9 cellular contexts compared by ENCODE assay signal in the genomic region with DNA sequence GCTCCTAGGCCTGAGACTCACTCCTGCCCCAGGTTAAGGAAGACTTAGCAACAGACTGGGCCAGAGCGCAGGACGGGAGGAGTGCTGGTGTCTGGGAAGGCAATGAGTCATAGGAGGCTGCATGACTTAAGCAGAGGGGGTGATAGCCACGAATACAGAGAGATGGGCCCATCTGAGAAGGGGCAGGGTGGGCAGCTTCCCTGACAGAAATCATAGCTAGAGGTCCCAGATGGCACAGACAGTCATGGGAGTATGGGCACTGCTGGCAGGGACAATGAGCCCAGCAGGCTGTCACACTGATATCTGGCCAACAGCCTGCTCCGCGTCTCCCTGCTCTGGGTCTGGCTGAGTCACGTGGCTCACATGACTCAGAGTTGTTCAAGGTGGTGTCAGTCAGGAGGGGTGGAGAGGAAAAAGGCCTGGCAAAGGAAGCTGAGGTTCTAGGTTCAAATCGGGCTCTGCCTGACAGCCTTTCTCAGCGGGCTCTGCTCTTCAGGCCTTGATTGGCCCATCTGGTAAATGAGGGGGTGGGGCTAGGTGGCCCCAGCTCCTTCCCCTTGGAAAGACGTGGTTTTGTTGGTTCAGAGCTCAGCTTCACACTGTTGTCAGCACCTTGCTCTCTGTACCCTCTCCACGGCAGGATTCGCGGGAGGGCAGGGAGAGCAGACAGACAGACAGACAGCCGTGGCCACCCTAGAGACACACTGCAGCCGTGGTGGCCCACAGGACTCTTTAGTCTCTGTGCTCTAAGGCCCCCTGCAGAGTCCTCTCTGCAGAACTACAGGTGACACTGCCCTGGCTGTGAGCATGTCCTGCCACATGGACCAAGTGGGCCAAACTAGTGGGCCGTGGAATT. TPM values are rescaled to one million over a fixed set of nuclear protein-coding genes. Genes with fewer than 3 reads are reported as not detected.
DNase-seq lines count a peak whose midpoint lies in the region; ATAC-seq, FAIRE-seq and TF ChIP-seq lines count a peak whose summit lies in the region.
"Had no signal": no experiment of that assay in that cellular context is flagged by ENCODE, and none has a peak within 500 bp of the region (broad histone marks: within the 10 kb centered on the region; RNA-seq: fewer than 3 reads in every experiment).

No MANE protein-coding gene starts in this region.

- H3K9ac ChIP-seq in astrocyte (ENCODE audit: low read length) (peak overlapping the region; percentile 82), smooth muscle cell (ENCODE audit: low read depth) (peak overlapping the region; percentile 77)

- 71% methylated on average over 15 of the region's 15 CpGs for WGBS in hepatocyte (ENCODE audit: low lambda C conversion rate, missing lambda C conversion rate)
- WGBS in smooth muscle cell (ENCODE audit: low lambda C conversion rate), result 38% methylated on average over 15 of the region's 15 CpGs

- no peaks in the 10 kb centered on the region for H4K20me1 ChIP-seq in astrocyte (ENCODE audit: insufficient read depth, low read length)
- no peaks in the 10 kb centered on the region for H4K20me1 ChIP-seq in hepatocyte (ENCODE audit: insufficient read depth, poor library complexity, severe bottlenecking)
- H4K20me1 ChIP-seq in smooth muscle cell (ENCODE audit: low read depth), result no peaks in the 10 kb centered on the region

- no peaks in the 10 kb centered on the region for H3K79me2 ChIP-seq in astrocyte (ENCODE audit: insufficient read depth, low read length)
- no peaks in the 10 kb centered on the region for H3K79me2 ChIP-seq in hepatocyte
- H3K79me2 ChIP-seq in smooth muscle cell (ENCODE audit: low read depth), result peaks cover 7% of the 10 kb centered on the region

- H3K4me1 ChIP-seq in astrocyte (ENCODE audit: insufficient read depth, low read length), result peaks cover 41% of the 10 kb centered on the region
- peaks cover 13% of the 10 kb centered on the region for H3K4me1 ChIP-seq in hepatocyte (ENCODE audit: insufficient read depth)
- H3K4me1 ChIP-seq in smooth muscle cell (ENCODE audit: low read depth), result peaks cover 6% of the 10 kb centered on the region

- H3K9me2 ChIP-seq in hepatocyte (replicated peaks; ENCODE audit: insufficient read depth), result no peaks in the 10 kb centered on the region

- H3K36me3 Mint-ChIP-seq in astrocyte (ENCODE audit: low read depth, unreplicated experiment), result peaks cover 17% of the 10 kb centered on the region
- H3K36me3 Mint-ChIP-seq: activated naive CD8-positive, alpha-beta T cell treated with anti-CD3 and anti-CD28 coated beads, Interleukin-2, amount 10 ng/mL, durations not matched to agents 7 days and 5 days had no signal

- H3K27ac ChIP-seq in astrocyte (ENCODE audit: low read depth, low read length), result peak overlapping the region; percentile 99
- peak overlapping the region; percentile 90 for H3K27ac ChIP-seq in hepatocyte
- H3K27ac ChIP-seq in smooth muscle cell (ENCODE audit: low read depth), result peak overlapping the region; percentile 98

- FAIRE-seq in astrocyte (lab: Jason Lieb, UNC), result peak; percentile 41

- DNase-seq in Ammon's horn (ENCODE audit: low spot score) (peak; percentile 81), M059J (ENCODE audit: low read depth) (peak; percentile 97), astrocyte (ENCODE audit: low read depth) (peak; percentile 99), hepatocyte (ENCODE audit: low spot score) (peak; percentile 87), smooth muscle cell (lab: John Stamatoyannopoulos, UW; ENCODE audit: unreplicated experiment) (peak; percentile 56)
- DNase-seq: activated naive CD8-positive, alpha-beta T cell treated with anti-CD3 and anti-CD28 coated beads, Interleukin-2, amount 10 ng/mL, durations not matched to agents 7 days and 5 days had no signal

- H3K4me3 ChIP-seq in astrocyte (ENCODE audit: insufficient read depth, low read depth, low read length), result peak overlapping the region; percentile 8
- H3K4me3 ChIP-seq in hepatocyte, result no peak overlapping the region
- H3K4me3 ChIP-seq in smooth muscle cell, result peak overlapping the region; percentile 12

- no peaks in the 10 kb centered on the region for H3K9me3 Mint-ChIP-seq in astrocyte (ENCODE audit: unreplicated experiment)
- H3K9me3 Mint-ChIP-seq: activated naive CD8-positive, alpha-beta T cell treated with anti-CD3 and anti-CD28 coated beads, Interleukin-2, amount 10 ng/mL, durations not matched to agents 7 days and 5 days had no signal

- H2AFZ ChIP-seq in astrocyte (ENCODE audit: low read depth, low read length) (peak overlapping the region; percentile 88), hepatocyte (no peak overlapping the region), smooth muscle cell (ENCODE audit: low read depth) (peak overlapping the region; percentile 52)

- no peaks in the 10 kb centered on the region for H3K27me3 Mint-ChIP-seq in astrocyte (ENCODE audit: low read depth, unreplicated experiment)

- H3K4me3 Mint-ChIP-seq in astrocyte (ENCODE audit: unreplicated experiment), result peak overlapping the region; percentile 37
- H3K4me3 Mint-ChIP-seq: activated naive CD8-positive, alpha-beta T cell treated with anti-CD3 and anti-CD28 coated beads, Interleukin-2, amount 10 ng/mL, durations not matched to agents 7 days and 5 days had no signal

- H3K4me2 ChIP-seq in astrocyte (ENCODE audit: low read length) (peak overlapping the region; percentile 78), hepatocyte (peak overlapping the region; percentile 55), smooth muscle cell (peak overlapping the region; percentile 67)

- peaks cover 2% of the 10 kb centered on the region for H3K36me3 ChIP-seq in astrocyte (ENCODE audit: insufficient read depth, low read length)
- H3K36me3 ChIP-seq in hepatocyte (replicated peaks; ENCODE audit: insufficient read depth, low read depth), result no peaks in the 10 kb centered on the region
- peaks cover 5% of the 10 kb centered on the region for H3K36me3 ChIP-seq in smooth muscle cell (ENCODE audit: low read depth)

- peak overlapping the region; percentile 98 for H3K27ac Mint-ChIP-seq in astrocyte (ENCODE audit: unreplicated experiment)
- H3K27ac Mint-ChIP-seq: activated naive CD8-positive, alpha-beta T cell treated with anti-CD3 and anti-CD28 coated beads, Interleukin-2, amount 10 ng/mL, durations not matched to agents 7 days and 5 days had no signal

- TF ChIP-seq CTCF in astrocyte (IDR thresholded peaks at IDR 0.05; ENCODE audit: insufficient read depth, low read depth, low read length) (no peak), hepatocyte (IDR thresholded peaks at IDR 0.05; ENCODE audit: poor library complexity) (no peak), smooth muscle cell (IDR thresholded peaks at IDR 0.05; ENCODE audit: borderline replicate concordance, insufficient read depth, poor library complexity, severe bottlenecking) (no peak)

- H3F3A ChIP-seq in smooth muscle cell (ENCODE audit: low read depth), result peaks cover 37% of the 10 kb centered on the region

- H3K27me3 ChIP-seq in astrocyte (ENCODE audit: insufficient read depth, low read length), result no peaks in the 10 kb centered on the region
- H3K27me3 ChIP-seq in hepatocyte, result no peaks in the 10 kb centered on the region
- no peaks in the 10 kb centered on the region for H3K27me3 ChIP-seq in smooth muscle cell (ENCODE audit: low read depth)

- peaks cover 26% of the 10 kb centered on the region for H3K4me1 Mint-ChIP-seq in astrocyte (ENCODE audit: low read depth, unreplicated experiment)
- H3K4me1 Mint-ChIP-seq: activated naive CD8-positive, alpha-beta T cell treated with anti-CD3 and anti-CD28 coated beads, Interleukin-2, amount 10 ng/mL, durations not matched to agents 7 days and 5 days had no signal

- H3K9me3 ChIP-seq in astrocyte (ENCODE audit: insufficient read depth, low read depth, low read length) (no peaks in the 10 kb centered on the region), hepatocyte (ENCODE audit: low read depth) (no peaks in the 10 kb centered on the region), smooth muscle cell (replicated peaks; ENCODE audit: low read depth) (no peaks in the 10 kb centered on the region)

- ATAC-seq in GM19035 (IDR thresholded peaks at IDR 0.05; ENCODE audit: unreplicated experiment), result no peak
- ATAC-seq in GM18858 (IDR thresholded peaks at IDR 0.05; ENCODE audit: unreplicated experiment), result no peak
- ATAC-seq in GM18519 (IDR thresholded peaks at IDR 0.05; ENCODE audit: low FRiP score, unreplicated experiment), result no peak

RNA-seq across cellular contexts. Expression of gene DBX1, which starts 47.8 kb away (rescaled TPM):
- total RNA-seq in M059J (2014; rRNA removed; shearing (Covaris generic)), result not detected in 2 replicates
- total RNA-seq in astrocyte (not detected in 2 replicates), hepatocyte (not detected in 2 replicates), smooth muscle cell (not detected in 2 replicates)
- polyA plus RNA-seq in hepatocyte (not detected in 2 replicates), smooth muscle cell (not detected in 2 replicates)
- total RNA-seq: activated naive CD8-positive, alpha-beta T cell treated with anti-CD3 and anti-CD28 coated beads, Interleukin-2, amount 10 ng/mL, durations not matched to agents 7 days and 5 days had no signal
